Comparison of ENCODE assay signal across 8 cellular contexts in the genomic region with DNA sequence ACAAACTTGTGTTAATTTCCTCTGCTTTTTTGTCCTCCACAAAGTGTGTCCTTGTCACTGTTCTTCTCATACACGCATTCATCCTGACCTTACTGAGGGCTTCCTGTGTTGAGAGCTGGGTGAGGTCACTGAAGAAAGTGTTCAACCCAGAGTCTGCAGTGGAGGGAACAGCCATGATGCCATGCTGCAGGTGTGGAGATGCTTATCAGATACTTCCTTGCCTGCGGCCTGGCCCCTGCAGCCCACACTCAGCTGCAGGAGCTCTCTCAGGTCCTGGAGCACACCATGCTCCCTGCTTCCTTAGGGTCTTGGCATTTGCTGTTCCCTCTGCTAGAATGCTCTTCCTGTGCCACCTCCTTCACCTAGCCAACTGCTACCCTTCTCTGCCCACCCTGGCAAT.
DNase-seq lines count a peak whose midpoint lies in the region; ATAC-seq, FAIRE-seq and TF ChIP-seq lines count a peak whose summit lies in the region.

No MANE protein-coding gene starts in this region.

- TF ChIP-seq CTCF in chondrocyte (IDR thresholded peaks at IDR 0.05) (no peak), GM13977 (IDR thresholded peaks at IDR 0.05; ENCODE audit: extremely low read depth, insufficient read depth, missing control alignments) (no peak)

- in situ Hi-C loops in GM13977 (cut with MboI; ENCODE audit: low pct_unique_long_range_greater_than_20kb, low sequenced_read_pairs, unreplicated experiment): no loop called here

- no peak for TF ChIP-seq POLR2A in GM12891 (IDR thresholded peaks at IDR 0.05; ENCODE audit: low read depth, low read length)

- FAIRE-seq in GM12891 (lab: Jason Lieb, UNC): peak; percentile 51

- peak; percentile 47 for ATAC-seq in HG03159 (IDR thresholded peaks at IDR 0.05; ENCODE audit: unreplicated experiment)
- ATAC-seq in naive B cell (ENCODE audit: low read depth in 2 of 2): peak; percentile 58
- no peak for ATAC-seq in HG02571 (IDR thresholded peaks at IDR 0.05; ENCODE audit: unreplicated experiment)

- no peaks in the 10 kb centered on the region for H3K9me3 Mint-ChIP-seq in naive B cell
- no peaks in the 10 kb centered on the region for H3K9me3 Mint-ChIP-seq in chondrocyte (ENCODE audit: low read depth)

- DNase-seq in GM12891 (ENCODE audit: insufficient read length, low spot score): no peak
- DNase-seq in activated T-cell treated with anti-CD3 and anti-CD28 coated beads for 48 hours (ENCODE audit: low read depth): peak; percentile 22
- DNase-seq in naive B cell: no peak
- DNase-seq in middle frontal gyrus (ENCODE audit: extremely low spot score, low spot score): no peak
- no peak for DNase-seq in chondrocyte (ENCODE audit: low spot score)
- no peak for DNase-seq in GM13977 (ENCODE audit: low spot score)

- peaks cover 26 to 32% (median 30%) of the 10 kb centered on the region in 3 donors for H3K4me1 Mint-ChIP-seq in naive B cell
- peaks cover 12% of the 10 kb centered on the region for H3K4me1 Mint-ChIP-seq in chondrocyte (ENCODE audit: low read depth)

- H3K27ac Mint-ChIP-seq in naive B cell: peak overlapping the region in 4 of 6 donors; percentile 14 to 65 (median 18)
- no peak overlapping the region for H3K27ac Mint-ChIP-seq in chondrocyte (ENCODE audit: unreplicated experiment)

- H3K4me3 Mint-ChIP-seq in naive B cell (peak overlapping the region in 6 of 8 donors; percentile 8 to 77 (median 64)), chondrocyte (ENCODE audit: unreplicated experiment) (no peak overlapping the region)

- peaks cover 0 to 20% (median 12%) of the 10 kb centered on the region in 3 donors for H3K27me3 Mint-ChIP-seq in naive B cell
- peaks cover 4% of the 10 kb centered on the region for H3K27me3 Mint-ChIP-seq in chondrocyte (ENCODE audit: low read depth)

- H3K36me3 Mint-ChIP-seq in naive B cell (no peaks in the 10 kb centered on the region), chondrocyte (ENCODE audit: low read depth) (no peaks in the 10 kb centered on the region)

TF ChIP-seq in GM12891, 5 proteins besides CTCF, POLR2A, EP300 and RAD21:
- TF ChIP-seq POLR2AphosphoS5 (IDR thresholded peaks at IDR 0.05; ENCODE audit: low read depth, low read length) (no peak), POU2F2 (IDR thresholded peaks at IDR 0.05; ENCODE audit: low read depth, low read length) (no peak), PAX5 (IDR thresholded peaks at IDR 0.05; ENCODE audit: insufficient read depth, low read length, severe bottlenecking) (no peak), SPI1 (IDR thresholded peaks at IDR 0.05; ENCODE audit: low read depth, low read length) (no peak), TAF1 (IDR thresholded peaks at IDR 0.05; ENCODE audit: low read depth, low read length) (no peak)
TF ChIP-seq in GM12891: peak in this region for 0.
